8 cellular contexts compared by ENCODE assay signal in the genomic region with DNA sequence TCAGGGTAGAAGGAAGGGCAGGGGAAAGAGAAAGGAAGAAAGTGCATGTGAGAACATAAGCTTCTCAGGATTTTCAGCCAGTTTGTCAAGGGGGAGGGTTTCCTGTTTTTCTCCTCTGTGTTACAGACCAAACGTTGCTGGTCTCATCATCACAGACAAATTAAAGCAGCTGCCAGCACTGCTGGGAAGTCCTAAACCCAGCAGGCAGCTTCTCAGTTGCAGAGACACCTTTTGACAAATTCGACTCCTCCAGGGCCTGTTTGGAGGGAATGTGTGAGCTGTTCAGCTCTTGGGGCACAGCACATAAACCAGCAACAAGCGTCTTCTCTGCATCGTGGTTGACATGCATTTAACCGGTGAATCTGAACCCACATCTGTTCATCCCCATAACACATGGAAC.
A peak's percentile ranks its signal among the peaks of the same experiment; 100 is the strongest.
DNase-seq lines count a peak whose midpoint lies in the region; ATAC-seq lines count a peak whose summit lies in the region.

No MANE protein-coding gene starts in this region.

- no peak overlapping the region for H3K4me3 Mint-ChIP-seq in dendritic cell treated with granulocyte-macrophage colony-stimulating factor and Interleukin-4, amounts not matched to agents 40 ng/mL and 50 ng/mL, for 4 days

- no peaks in the 10 kb centered on the region for H3K27me3 Mint-ChIP-seq in dendritic cell treated with granulocyte-macrophage colony-stimulating factor and Interleukin-4, amounts not matched to agents 40 ng/mL and 50 ng/mL, for 4 days

- intact Hi-C loops in dendritic cell treated with granulocyte-macrophage colony-stimulating factor and Interleukin-4, amounts not matched to agents 40 ng/mL and 50 ng/mL, for 4 days (cut with micrococcal nuclease) = loop anchor here (10.0 kb wide), 1 partner anchor 219 kb away; no protein-coding TSS in a partner anchor

- no peaks in the 10 kb centered on the region for H3K36me3 Mint-ChIP-seq in dendritic cell treated with granulocyte-macrophage colony-stimulating factor and Interleukin-4, amounts not matched to agents 40 ng/mL and 50 ng/mL, for 4 days (ENCODE audit: low read depth)

- H3K9me3 Mint-ChIP-seq in dendritic cell treated with granulocyte-macrophage colony-stimulating factor and Interleukin-4, amounts not matched to agents 40 ng/mL and 50 ng/mL, for 4 days = peaks cover 10% of the 10 kb centered on the region

- DNase-seq in activated CD4-positive, alpha-beta T cell treated with anti-CD3 and anti-CD28 coated beads for 1 hour = peak; percentile 9
- DNase-seq in activated CD4-positive, alpha-beta T cell treated with anti-CD3 and anti-CD28 coated beads, Interleukin-2, amount 50 U/mL, for 48 hours = no peak
- peak; percentile 44 for DNase-seq in OCI-M1 (lab: John Stamatoyannopoulos, UW)
- peak; percentile 13 for DNase-seq in putamen (ENCODE audit: low spot score)
- DNase-seq in NOMO-1 treated with dmso at 0.1 percent for 144 hours (lab: John Stamatoyannopoulos, UW; ENCODE audit: unreplicated experiment) = no peak
- no peak for DNase-seq in HK-2 (ENCODE audit: unreplicated experiment)

- peaks cover 58% of the 10 kb centered on the region for H3K4me1 Mint-ChIP-seq in dendritic cell treated with granulocyte-macrophage colony-stimulating factor and Interleukin-4, amounts not matched to agents 40 ng/mL and 50 ng/mL, for 4 days (ENCODE audit: low read depth)

- no peak for ATAC-seq in GM21825 (IDR thresholded peaks at IDR 0.05; ENCODE audit: unreplicated experiment)

- peak overlapping the region; percentile 82 for H3K27ac Mint-ChIP-seq in dendritic cell treated with granulocyte-macrophage colony-stimulating factor and Interleukin-4, amounts not matched to agents 40 ng/mL and 50 ng/mL, for 4 days

Comparison
In these comparisons a context has a peak if more than half of its experiments do, and no peak if none do; other contexts are left out.
1. DNase-seq: peak in activated CD4-positive, alpha-beta T cell treated with anti-CD3 and anti-CD28 coated beads for 1 hour (single experiment), OCI-M1 (single experiment) and putamen (single experiment); none in activated CD4-positive, alpha-beta T cell treated with anti-CD3 and anti-CD28 coated beads, Interleukin-2, amount 50 U/mL, for 48 hours (0 of 2), NOMO-1 treated with dmso at 0.1 percent for 144 hours (single experiment) and HK-2 (single experiment).